ENCODE assay signal across 10 cellular contexts in genomic region chr5:40831346-40832210, GRCh38. TPM values are rescaled to one million over a fixed set of nuclear protein-coding genes. Genes with fewer than 3 reads are reported as not detected.
DNase-seq lines count a peak whose midpoint lies in the region; ATAC-seq and TF ChIP-seq lines count a peak whose summit lies in the region.
"Had no signal": no experiment of that assay in that cellular context is flagged by ENCODE, and none has a peak within 500 bp of the region (broad histone marks: within the 10 kb centered on the region; RNA-seq: fewer than 3 reads in every experiment).

No MANE protein-coding gene starts in this region.

- H3K4me3 ChIP-seq in NT2/D1 (ENCODE audit: insufficient read length, low read depth) (no peak overlapping the region), psoas muscle (no peak overlapping the region)
- no peak overlapping the region for H3K4me3 ChIP-seq in effector memory CD4-positive, alpha-beta T cell (ENCODE audit: insufficient read depth, low read depth, low read length, poor library complexity, severe bottlenecking)

- peak overlapping the region; percentile 5 for H3K9ac ChIP-seq in NT2/D1 (ENCODE audit: insufficient read length, low read depth)

- 60 to 79% (median 71%) methylated on average over 4 of the region's 4 CpGs for WGBS in psoas muscle, 3 donors

- H3K36me3 Mint-ChIP-seq in type B pancreatic cell, result peaks cover 71% of the 10 kb centered on the region

- H3K27me3 ChIP-seq in NT2/D1 (ENCODE audit: insufficient read depth, insufficient read length) (no peaks in the 10 kb centered on the region), psoas muscle (ENCODE audit: insufficient read depth in 3 of 3, low read length in 2 of 3) (no peaks in the 10 kb centered on the region)
- H3K27me3 ChIP-seq in effector memory CD4-positive, alpha-beta T cell (replicated peaks; ENCODE audit: control insufficient read depth, insufficient read depth, low read length, poor library complexity, severe bottlenecking), result no peaks in the 10 kb centered on the region
- H3K27me3 ChIP-seq: BE2C had no signal

- no peaks in the 10 kb centered on the region for H3K27me3 Mint-ChIP-seq in type B pancreatic cell

- no peak for TF ChIP-seq CTCF in type B pancreatic cell (conservative IDR thresholded peaks at IDR 0.05)
- TF ChIP-seq CTCF in psoas muscle (IDR thresholded peaks at IDR 0.05), result no peak

- DNase-seq in stimulated activated CD4-positive, alpha-beta T cell treated with anti-CD3 and anti-CD28 coated beads, Interleukin-15, amount 100 ng/mL, for 24 hours, result peak; percentile 44
- DNase-seq in stimulated activated CD4-positive, alpha-beta T cell treated with anti-CD3 and anti-CD28 coated beads, Interleukin-12 subunit alpha, Interleukin-12 subunit beta, amount 100 ng/mL, for 4 hours, result no peak
- no peak for DNase-seq in NT2/D1 (ENCODE audit: low read depth, low spot score)
- no peak for DNase-seq in effector memory CD4-positive, alpha-beta T cell
- DNase-seq in type B pancreatic cell (ENCODE audit: extremely low spot score, unreplicated experiment), result no peak
- DNase-seq in NCI-H526 (lab: John Stamatoyannopoulos, UW), result no peak
- DNase-seq in RKO (ENCODE audit: low spot score), result no peak
- DNase-seq in psoas muscle, result no peak
- DNase-seq: activated CD8-positive, alpha-beta memory T cell treated with anti-CD3 and anti-CD28 coated beads, Interleukin-2, amount 50 U/mL, for 48 hours; BE2C had no signal

- H3K9me3 ChIP-seq in NT2/D1 (ENCODE audit: insufficient read depth, low read length) (no peaks in the 10 kb centered on the region), psoas muscle (no peaks in the 10 kb centered on the region)
- H3K9me3 ChIP-seq in effector memory CD4-positive, alpha-beta T cell (ENCODE audit: control insufficient read depth, low read length), result no peaks in the 10 kb centered on the region
- H3K9me3 ChIP-seq: BE2C had no signal

- H3K36me3 ChIP-seq in NT2/D1 (ENCODE audit: insufficient read depth, insufficient read length, low read length), result peaks cover 82% of the 10 kb centered on the region
- H3K36me3 ChIP-seq in effector memory CD4-positive, alpha-beta T cell (ENCODE audit: control insufficient read depth, insufficient read depth, low read length), result peaks cover 68% of the 10 kb centered on the region
- peaks cover 19 to 77% of the 10 kb centered on the region in 2 donors for H3K36me3 ChIP-seq in psoas muscle (ENCODE audit: insufficient read depth in 1 of 2, low read depth in 1 of 2)

- H3K4me3 Mint-ChIP-seq in type B pancreatic cell, result peak overlapping the region; percentile 99

- peak overlapping the region; percentile 99 for H3K27ac Mint-ChIP-seq in type B pancreatic cell

- no peaks in the 10 kb centered on the region for H3K9me3 Mint-ChIP-seq in type B pancreatic cell

- peak overlapping the region; percentile 12 for H3K27ac ChIP-seq in effector memory CD4-positive, alpha-beta T cell (ENCODE audit: insufficient read depth, low read length, poor library complexity, severe bottlenecking)
- no peak overlapping the region for H3K27ac ChIP-seq in psoas muscle

- H3K4me1 Mint-ChIP-seq in type B pancreatic cell (ENCODE audit: unreplicated experiment), result peaks cover 42% of the 10 kb centered on the region

- intact Hi-C loops in psoas muscle (cut with DNase I), result no loop called here

- ATAC-seq in psoas muscle, result no peak

- no peaks in the 10 kb centered on the region for H3K4me1 ChIP-seq in NT2/D1 (ENCODE audit: insufficient read depth, insufficient read length)
- H3K4me1 ChIP-seq in effector memory CD4-positive, alpha-beta T cell (ENCODE audit: control insufficient read depth, insufficient read depth, low read length, poor library complexity, severe bottlenecking), result peaks cover 18% of the 10 kb centered on the region
- peaks cover 21% of the 10 kb centered on the region for H3K4me1 ChIP-seq in psoas muscle
- H3K4me1 ChIP-seq: BE2C had no signal

RNA-seq across cellular contexts. Expression of gene RPL37, which starts 3.4 kb away (rescaled TPM):
- total RNA-seq in type B pancreatic cell (ENCODE audit: low replicate concordance) (1,654 and 1,766 TPM in 2 replicates), psoas muscle (1,000 to 10,000 TPM in 1 of 4 donors, 100 to 1,000 TPM in 3; 737 to 1,162 (median 919) TPM)
- polyA plus RNA-seq in psoas muscle, result 1,000 to 10,000 TPM in 2 of 3 donors, 100 to 1,000 TPM in 1; 991 to 2,293 (median 1,068) TPM

RNA-seq across cellular contexts. Expression of gene CARD6, which starts 9.6 kb away (rescaled TPM):
- total RNA-seq in type B pancreatic cell (ENCODE audit: low replicate concordance), result 1.4 and 2.9 TPM in 2 replicates
- total RNA-seq in psoas muscle, result 1 to 10 TPM; 3.0 to 4.1 (median 3.8) TPM
- polyA plus RNA-seq in psoas muscle, result 1 to 10 TPM; 1.1 to 2.9 (median 1.2) TPM

RNA-seq across cellular contexts. Expression of gene PRKAA1, which starts 33.4 kb away (rescaled TPM):
- total RNA-seq in type B pancreatic cell (ENCODE audit: low replicate concordance) (58.2 and 58.6 TPM in 2 replicates), psoas muscle (10 to 100 TPM; 28.1 to 36.8 (median 33.8) TPM)
- polyA plus RNA-seq in psoas muscle, result 10 to 100 TPM in 2 of 3 donors, 1 to 10 TPM in 1; 9.6 to 14.2 (median 10.3) TPM
